19 cellular contexts compared by ENCODE assay signal in genomic region chr2:33225350-33225749, GRCh38.
"Had no signal": no experiment of that assay in that cellular context is flagged by ENCODE, and none has a peak within 500 bp of the region (broad histone marks: within the 10 kb centered on the region; RNA-seq: fewer than 3 reads in every experiment).

No MANE protein-coding gene starts in this region.

- H3K27me3 ChIP-seq: body of pancreas, foreskin keratinocyte, right atrium auricular region, spleen had no signal

- H3K9me3 ChIP-seq: body of pancreas, right atrium auricular region, spleen had no signal

- H3K4me3 ChIP-seq: body of pancreas, right atrium auricular region, spleen had no signal

- H3K36me3 ChIP-seq: spleen had no signal

- ATAC-seq: activated CD4-positive, alpha-beta T cell treated with anti-CD3 and anti-CD28 coated beads for 36 hours; activated CD8-positive, alpha-beta memory T cell treated with anti-CD3 and anti-CD28 coated beads, Interleukin-2, amount 10 ng/mL, durations not matched to agents 7 days and 5 days; activated CD8-positive, alpha-beta T cell treated with anti-CD3 and anti-CD28 coated beads, Interleukin-2, amount 10 ng/mL, durations not matched to agents 7 days and 5 days; activated naive CD4-positive, alpha-beta T cell treated with anti-CD3 and anti-CD28 coated beads, Interleukin-2, amount 50 U/mL, for 72 hours; body of pancreas; esophagus mucosa; foreskin keratinocyte; left ventricle myocardium superior; T-cell had no signal

- H3K4me1 Mint-ChIP-seq: activated CD8-positive, alpha-beta memory T cell treated with anti-CD3 and anti-CD28 coated beads, Interleukin-2, amount 10 ng/mL, durations not matched to agents 7 days and 5 days; T-cell had no signal

- H3K36me3 Mint-ChIP-seq: activated CD8-positive, alpha-beta memory T cell treated with anti-CD3 and anti-CD28 coated beads, Interleukin-2, amount 10 ng/mL, durations not matched to agents 7 days and 5 days; activated naive CD4-positive, alpha-beta T cell treated with anti-CD3 and anti-CD28 coated beads, Interleukin-2, amount 50 U/mL, for 72 hours; T-cell had no signal

- H3K4me3 Mint-ChIP-seq: activated CD4-positive, alpha-beta T cell treated with anti-CD3 and anti-CD28 coated beads for 36 hours; activated CD8-positive, alpha-beta memory T cell treated with anti-CD3 and anti-CD28 coated beads, Interleukin-2, amount 10 ng/mL, durations not matched to agents 7 days and 5 days; activated CD8-positive, alpha-beta T cell treated with anti-CD3 and anti-CD28 coated beads, Interleukin-2, amount 10 ng/mL, durations not matched to agents 7 days and 5 days; nephron; T-cell had no signal

- H3K9me3 Mint-ChIP-seq: activated naive CD4-positive, alpha-beta T cell treated with anti-CD3 and anti-CD28 coated beads, Interleukin-2, amount 50 U/mL, for 72 hours; T-cell had no signal

- H3K27ac Mint-ChIP-seq: activated CD4-positive, alpha-beta T cell treated with anti-CD3 and anti-CD28 coated beads for 36 hours; activated CD8-positive, alpha-beta memory T cell treated with anti-CD3 and anti-CD28 coated beads, Interleukin-2, amount 10 ng/mL, durations not matched to agents 7 days and 5 days; activated CD8-positive, alpha-beta T cell treated with anti-CD3 and anti-CD28 coated beads, Interleukin-2, amount 10 ng/mL, durations not matched to agents 7 days and 5 days; activated naive CD4-positive, alpha-beta T cell treated with anti-CD3 and anti-CD28 coated beads, Interleukin-2, amount 50 U/mL, for 72 hours; nephron; T-cell had no signal

- H3K4me1 ChIP-seq: body of pancreas had no signal

- FAIRE-seq: islet of Langerhans, urothelium cell line had no signal

- DNase-seq: activated CD4-positive, alpha-beta T cell treated with anti-CD3 and anti-CD28 coated beads for 36 hours; activated CD4-positive, CD25-positive, alpha-beta regulatory T cell; activated CD8-positive, alpha-beta memory T cell treated with anti-CD3 and anti-CD28 coated beads, Interleukin-2, amount 10 ng/mL, durations not matched to agents 7 days and 5 days; activated CD8-positive, alpha-beta T cell treated with anti-CD3 and anti-CD28 coated beads, Interleukin-2, amount 10 ng/mL, durations not matched to agents 7 days and 5 days; activated naive CD4-positive, alpha-beta T cell; activated T-cell treated with anti-CD3 and anti-CD28 coated beads, Interleukin-2, amount 50 U/mL, for 48 hours; body of pancreas; foreskin keratinocyte; left ventricle myocardium superior; spleen; stimulated activated naive CD4-positive, alpha-beta T cell treated with Interleukin-2 at 50 U/mL for 16 hours; T-cell; trophoblast cell had no signal

- H3K27ac ChIP-seq: body of pancreas, foreskin keratinocyte, right atrium auricular region, spleen had no signal
